In the genomic region with DNA sequence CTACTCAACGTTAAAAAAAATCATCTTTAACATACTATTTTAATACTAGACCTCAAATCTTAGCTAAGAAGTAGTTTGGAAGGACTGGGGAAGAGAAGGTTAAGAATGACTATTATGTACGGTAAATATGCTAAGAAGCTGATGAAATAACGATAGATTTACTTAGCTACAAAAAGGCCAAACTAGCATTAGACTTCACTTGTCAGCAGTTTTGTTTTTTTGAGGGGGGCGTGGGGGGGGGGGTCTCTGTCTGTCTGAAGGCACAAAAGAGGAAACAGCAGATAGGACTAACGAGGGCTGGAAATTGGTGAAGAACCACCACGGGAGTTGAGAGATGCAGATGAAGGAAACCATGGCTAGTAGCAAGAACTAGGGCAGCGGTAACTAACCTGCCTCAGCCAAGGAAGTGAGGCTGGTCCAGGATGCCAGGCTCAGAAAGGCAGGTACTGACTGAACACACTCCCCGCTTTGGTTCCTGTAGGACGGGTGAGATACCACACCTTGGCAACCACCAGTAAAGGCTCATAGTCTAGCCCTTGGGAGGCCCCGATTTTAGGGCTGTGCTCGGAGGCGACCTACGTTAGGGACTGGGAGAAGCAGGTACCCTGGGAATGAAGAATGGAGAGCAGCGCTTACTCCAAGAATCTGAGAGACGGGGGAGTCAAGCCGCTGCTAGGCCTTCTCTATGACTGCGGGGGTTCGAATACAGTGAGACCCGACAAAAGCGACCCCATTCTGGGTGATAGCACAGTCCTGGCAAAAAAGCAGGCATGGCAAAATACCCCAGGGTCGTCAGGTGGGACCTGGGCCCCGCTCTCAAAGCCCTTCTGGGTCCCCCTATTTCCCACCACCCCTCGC, we compare ENCODE assay signal across 8 cellular contexts. TPM values are rescaled to one million over a fixed set of nuclear protein-coding genes. Genes with fewer than 3 reads are reported as not detected.
DNase-seq lines count a peak whose midpoint lies in the region; ATAC-seq and TF ChIP-seq lines count a peak whose summit lies in the region.

No MANE protein-coding gene starts in this region.

- no peak for TF ChIP-seq CTCF in KMS-11 (conservative IDR thresholded peaks at IDR 0.05; ENCODE audit: low read depth, low read length)
- TF ChIP-seq CTCF in body of pancreas (IDR thresholded peaks at IDR 0.05): no peak
- TF ChIP-seq CTCF in lower leg skin (IDR thresholded peaks at IDR 0.05): no peak
- TF ChIP-seq CTCF in transverse colon (IDR thresholded peaks at IDR 0.05): no peak

- peak overlapping the region; percentile 95 for H2AFZ ChIP-seq in KMS-11 (ENCODE audit: low read depth)

- no peaks in the 10 kb centered on the region for H3K9me3 ChIP-seq in body of pancreas
- H3K9me3 ChIP-seq in transverse colon: no peaks in the 10 kb centered on the region

- intact Hi-C loops in body of pancreas (cut with DNase I): no loop called here
- intact Hi-C loops in lower leg skin (cut with DNase I; ENCODE audit: low total_unique reads): no loop called here
- intact Hi-C loops in transverse colon (cut with DNase I; ENCODE audit: low total_unique reads): loop anchor here (5.0 kb wide), 1 partner anchor 211 kb away; the partner anchor contains the start of gene SDR39U1

- H3K27ac ChIP-seq in KMS-11: peak overlapping the region; percentile 32; the same call in 1 of the 2 replicates
- H3K27ac ChIP-seq in body of pancreas: peak overlapping the region; percentile 77 to 94 (median 84)
- H3K27ac ChIP-seq in transverse colon: peak overlapping the region; percentile 86 to 96 (median 92)

- H3K4me3 ChIP-seq in KMS-11 (IDR thresholded peaks at IDR 0.05; ENCODE audit: insufficient read depth, low read depth, low read length) (no peak overlapping the region), body of pancreas (peak overlapping the region; percentile 76 to 86), lower leg skin (ENCODE audit: low read depth, poor library complexity, severe bottlenecking) (peak overlapping the region; percentile 81), transverse colon (peak overlapping the region; percentile 55 to 87 (median 74))

- H3K4me2 ChIP-seq in KMS-11: peak overlapping the region; percentile 71

- H3K9ac ChIP-seq in KMS-11: peak overlapping the region; percentile 35; the same call in 1 of the 2 replicates

- ATAC-seq in body of pancreas: no peak

- H3K4me1 ChIP-seq in KMS-11 (ENCODE audit: low read depth, poor library complexity, severe bottlenecking) (peaks cover 14% of the 10 kb centered on the region), body of pancreas (peaks cover 36% of the 10 kb centered on the region), transverse colon (peaks cover 16 to 29% (median 23%) of the 10 kb centered on the region in 4 donors)

- DNase-seq in activated CD8-positive, alpha-beta memory T cell treated with anti-CD3 and anti-CD28 coated beads, Interleukin-2, amount 50 U/mL, for 48 hours: peak; percentile 63
- no peak for DNase-seq in activated CD8-positive, alpha-beta memory T cell treated with anti-CD3 and anti-CD28 coated beads for 24 hours
- DNase-seq in body of pancreas (no peak), lower leg skin (ENCODE audit: low spot score in 2 of 2) (peak in 1 of 2 donors; percentile 84), transverse colon (peak; percentile 28), ecto neural progenitor cell (ENCODE audit: low spot score) (no peak), NCI-H510A treated with DMSO at 0.1 percent for 48 hours (lab: John Stamatoyannopoulos, UW) (no peak)

- H3K79me2 ChIP-seq in KMS-11 (ENCODE audit: insufficient read depth, low read depth): peaks cover 8% of the 10 kb centered on the region; the same call in 1 of the 2 replicates

- H4K20me1 ChIP-seq in KMS-11 (ENCODE audit: insufficient read depth): no peaks in the 10 kb centered on the region

- 7 to 9% methylated on average over 13 to 23 of the region's 23 CpGs for WGBS in body of pancreas, 2 donors
- WGBS in lower leg skin, 2 donors: 8 to 10% methylated on average over 23 of the region's 23 CpGs
- WGBS in transverse colon (ENCODE audit: low coverage in 1 of 2), 2 donors: 11 to 13% methylated on average over 11 to 22 of the region's 23 CpGs

- no peak for TF ChIP-seq POLR2A in body of pancreas (IDR thresholded peaks at IDR 0.05)
- no peak for TF ChIP-seq POLR2A in lower leg skin (IDR thresholded peaks at IDR 0.05)
- TF ChIP-seq POLR2A in transverse colon (IDR thresholded peaks at IDR 0.05): no peak

- H3K36me3 ChIP-seq in KMS-11 (ENCODE audit: insufficient read depth) (no peaks in the 10 kb centered on the region), body of pancreas (replicated peaks in 1 of 2; ENCODE audit: insufficient read depth in 1 of 2, low read depth in 2 of 2) (peaks cover 0 to 2% of the 10 kb centered on the region in 2 donors), transverse colon (peaks cover 0 to 14% (median 0%) of the 10 kb centered on the region in 4 donors)

- H3K27me3 ChIP-seq in KMS-11 (ENCODE audit: insufficient read depth, low read depth): no peaks in the 10 kb centered on the region
- no peaks in the 10 kb centered on the region for H3K27me3 ChIP-seq in body of pancreas
- no peaks in the 10 kb centered on the region for H3K27me3 ChIP-seq in transverse colon

- TF ChIP-seq EP300 in transverse colon (IDR thresholded peaks at IDR 0.05; ENCODE audit: low read depth): no peak

- in situ Hi-C loops in transverse colon (cut with MboI; ENCODE audit: low pct_ligation_motif_present in 1 of 4, low pct_unique_long_range_greater_than_20kb in 1 of 4, low sequenced_read_pairs in 3 of 4): loop anchor here in 3 of 4 donors (25.0 kb wide), 1 partner anchor 206 kb away; the partner anchor contains the start of genes CBLN3 (in 3 of the 3), KHNYN (in 3 of the 3) and SDR39U1 (in 3 of the 3)

RNA-seq across cellular contexts. Expression of gene NEDD8, which starts 0.7 kb away (rescaled TPM):
- total RNA-seq in body of pancreas: 10 to 100 TPM; 28.7 to 77.6 TPM
- 100 to 1,000 TPM in 3 of 4 donors, 10 to 100 TPM in 1; 68.0 to 153 (median 107) TPM for total RNA-seq in lower leg skin
- total RNA-seq in transverse colon: 100 to 1,000 TPM in 1 of 4 donors, 10 to 100 TPM in 3; 42.2 to 113 (median 69.9) TPM

RNA-seq across cellular contexts. Expression of gene GMPR2, which starts 1.2 kb away (rescaled TPM):
- total RNA-seq in body of pancreas: 10 to 100 TPM; 30.9 to 41.9 TPM
- total RNA-seq in lower leg skin: 10 to 100 TPM; 39.0 to 57.2 (median 49.0) TPM
- 10 to 100 TPM in 3 of 4 donors, 1 to 10 TPM in 1; 4.2 to 72.5 (median 46.3) TPM for total RNA-seq in transverse colon

RNA-seq across cellular contexts. Expression of gene TINF2, which starts 10.9 kb away (rescaled TPM):
- 10 to 100 TPM; 28.3 to 35.3 TPM for total RNA-seq in body of pancreas
- total RNA-seq in lower leg skin: 10 to 100 TPM; 52.5 to 70.9 (median 60.0) TPM
- 100 to 1,000 TPM in 1 of 4 donors, 10 to 100 TPM in 3; 26.9 to 120 (median 42.2) TPM for total RNA-seq in transverse colon

RNA-seq across cellular contexts. Expression of gene MDP1, which starts 15.6 kb away (rescaled TPM):
- total RNA-seq in body of pancreas: 10 to 100 TPM in 1 of 2 donors, 1 to 10 TPM in 1; 2.0 to 18.9 TPM
- 10 to 100 TPM in 3 of 4 donors, 1 to 10 TPM in 1; 9.7 to 12.2 (median 10.7) TPM for total RNA-seq in lower leg skin
- 100 to 1,000 TPM in 1 of 4 donors, 10 to 100 TPM in 3; 11.1 to 116 (median 40.2) TPM for total RNA-seq in transverse colon

RNA-seq across cellular contexts. Expression of gene CHMP4A, which starts 18.2 kb away (rescaled TPM):
- total RNA-seq in body of pancreas (10 to 100 TPM; 28.5 to 32.0 TPM), lower leg skin (10 to 100 TPM; 50.3 to 99.6 (median 68.1) TPM), transverse colon (10 to 100 TPM in 3 of 4 donors, 1 to 10 TPM in 1; 7.0 to 81.3 (median 59.0) TPM)

Comparison
In these comparisons a context has a peak if more than half of its experiments do, and no peak if none do; other contexts are left out.
1. DNase-seq: peak in activated CD8-positive, alpha-beta memory T cell treated with anti-CD3 and anti-CD28 coated beads, Interleukin-2, amount 50 U/mL, for 48 hours (single experiment) and transverse colon (single experiment); none in activated CD8-positive, alpha-beta memory T cell treated with anti-CD3 and anti-CD28 coated beads for 24 hours (single experiment), body of pancreas (0 of 4), ecto neural progenitor cell (single experiment) and NCI-H510A treated with DMSO at 0.1 percent for 48 hours (single experiment).
2. H3K27ac ChIP-seq: peak in every context shown above with its lines; median percentile 92 in transverse colon; 84 in body of pancreas; 32 in KMS-11.